In the genomic region with DNA sequence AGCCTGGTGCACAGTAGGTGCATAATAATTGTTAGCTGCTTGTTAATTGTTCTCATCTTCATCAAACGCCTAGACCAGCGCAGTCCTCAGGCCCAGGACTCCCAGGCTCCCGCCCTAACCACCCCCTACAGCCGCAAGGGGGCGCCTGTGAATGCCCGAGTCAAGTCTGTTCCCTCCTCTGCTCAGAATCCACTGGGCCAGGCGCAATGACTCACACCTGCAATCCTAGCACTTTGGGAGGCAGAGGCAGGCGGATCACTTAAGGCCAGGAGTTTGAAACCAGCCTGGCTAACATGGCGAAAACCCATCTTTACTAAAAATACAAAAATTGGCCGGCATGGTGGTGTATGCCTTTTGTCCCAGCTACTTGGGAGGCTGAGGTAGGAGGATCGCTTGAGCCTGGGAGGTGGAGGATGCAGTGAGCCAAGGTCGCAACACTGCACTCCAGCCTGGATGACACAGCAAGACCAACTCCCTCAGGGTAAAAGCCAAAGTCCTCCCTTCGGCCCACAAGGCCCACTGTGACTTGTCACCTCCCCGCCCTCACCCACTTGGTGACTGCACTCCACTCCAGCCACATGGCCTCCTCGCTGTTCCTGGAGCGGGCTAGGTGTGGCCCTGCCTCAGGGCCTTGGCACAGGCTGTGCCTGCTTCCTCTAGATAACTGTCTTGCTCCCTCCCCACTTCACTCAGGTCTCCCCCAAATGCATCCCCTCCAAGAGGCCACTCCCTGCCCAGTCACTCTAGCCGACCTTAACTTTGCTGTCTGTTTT, we compare ENCODE assay signal across 8 cellular contexts. TPM values are rescaled to one million over a fixed set of nuclear protein-coding genes. Genes with fewer than 3 reads are reported as not detected.
DNase-seq lines count a peak whose midpoint lies in the region; ATAC-seq and TF ChIP-seq lines count a peak whose summit lies in the region.

No MANE protein-coding gene starts in this region.

- H3K4me1 ChIP-seq in HAP-1: no peaks in the 10 kb centered on the region
- H3K4me1 ChIP-seq in parathyroid adenoma: no peaks in the 10 kb centered on the region
- no peaks in the 10 kb centered on the region for H3K4me1 ChIP-seq in upper lobe of right lung

- H3K27me3 Mint-ChIP-seq in activated T-cell treated with anti-CD3 and anti-CD28 coated beads, Interleukin-2, amount 50 U/mL, for 72 hours (ENCODE audit: low read depth): no peaks in the 10 kb centered on the region

- no peak overlapping the region for H3K9ac ChIP-seq in parathyroid adenoma

- in situ Hi-C loops in HAP-1 (cut with MboI; ENCODE audit: low sequenced_read_pairs): no loop called here

- H3K27ac Mint-ChIP-seq in activated T-cell treated with anti-CD3 and anti-CD28 coated beads, Interleukin-2, amount 50 U/mL, for 72 hours: no peak overlapping the region

- H3K27ac ChIP-seq in parathyroid adenoma (no peak overlapping the region), upper lobe of right lung (no peak overlapping the region)

- H3K79me2 ChIP-seq in parathyroid adenoma: no peaks in the 10 kb centered on the region

- peaks cover 0 to 3% of the 10 kb centered on the region in 2 donors for H3K36me3 Mint-ChIP-seq in activated T-cell treated with anti-CD3 and anti-CD28 coated beads, Interleukin-2, amount 50 U/mL, for 72 hours (ENCODE audit: insufficient read depth in 2 of 2)

- peak; percentile 69 to 79 for ATAC-seq in activated T-cell treated with anti-CD3 and anti-CD28 coated beads, Interleukin-2, amount 50 U/mL, for 72 hours (replicated peaks in 1 of 2)
- ATAC-seq in upper lobe of right lung (peak; percentile 78), GM18502 (IDR thresholded peaks at IDR 0.05; ENCODE audit: poor library complexity, unreplicated experiment) (no peak)

- H2AFZ ChIP-seq in parathyroid adenoma: no peak overlapping the region

- H3K4me3 ChIP-seq in HAP-1 (no peak overlapping the region), parathyroid adenoma (ENCODE audit: low read depth, low read length) (no peak overlapping the region), upper lobe of right lung (no peak overlapping the region)

- H3K4me1 Mint-ChIP-seq in activated T-cell treated with anti-CD3 and anti-CD28 coated beads, Interleukin-2, amount 50 U/mL, for 72 hours (ENCODE audit: low read depth): no peaks in the 10 kb centered on the region

- intact Hi-C loops in upper lobe of right lung (cut with DNase I): no loop called here

- no peak overlapping the region for H3K4me3 Mint-ChIP-seq in activated T-cell treated with anti-CD3 and anti-CD28 coated beads, Interleukin-2, amount 50 U/mL, for 72 hours

- DNase-seq in AG09319 (ENCODE audit: extremely low read depth, low read depth): peak; percentile 29
- DNase-seq in HAP-1 (ENCODE audit: low spot score in 2 of 2): peak; percentile 57 to 88
- peak; percentile 90 for DNase-seq in RKO (ENCODE audit: low spot score)
- peak; percentile 72 to 77 for DNase-seq in activated T-cell treated with anti-CD3 and anti-CD28 coated beads, Interleukin-2, amount 50 U/mL, for 72 hours
- DNase-seq in fibroblast of the conjunctiva (ENCODE audit: low read depth): peak; percentile 75
- peak; percentile 82 for DNase-seq in upper lobe of right lung

- TF ChIP-seq CTCF in AG09319 (IDR thresholded peaks at IDR 0.05; ENCODE audit: low read depth, low read length) (peak; percentile 67), parathyroid adenoma (IDR thresholded peaks at IDR 0.05) (peak; percentile 60), upper lobe of right lung (IDR thresholded peaks at IDR 0.05) (peak; percentile 63)

- peaks cover 7% of the 10 kb centered on the region for H3K36me3 ChIP-seq in HAP-1 (replicated peaks)
- no peaks in the 10 kb centered on the region for H3K36me3 ChIP-seq in parathyroid adenoma (ENCODE audit: control insufficient read depth, insufficient read depth, low read length)
- H3K36me3 ChIP-seq in upper lobe of right lung: peaks cover 13% of the 10 kb centered on the region

- H3K9me3 ChIP-seq in HAP-1: no peaks in the 10 kb centered on the region
- H3K9me3 ChIP-seq in parathyroid adenoma (ENCODE audit: control insufficient read depth, low read length): no peaks in the 10 kb centered on the region
- H3K9me3 ChIP-seq in upper lobe of right lung: no peaks in the 10 kb centered on the region

- no peaks in the 10 kb centered on the region for H3K9me3 Mint-ChIP-seq in activated T-cell treated with anti-CD3 and anti-CD28 coated beads, Interleukin-2, amount 50 U/mL, for 72 hours

- no peaks in the 10 kb centered on the region for H3K27me3 ChIP-seq in HAP-1 (ENCODE audit: low read depth)
- no peaks in the 10 kb centered on the region for H3K27me3 ChIP-seq in parathyroid adenoma (ENCODE audit: control insufficient read depth, insufficient read depth, low read length)
- H3K27me3 ChIP-seq in upper lobe of right lung: no peaks in the 10 kb centered on the region

- no peak overlapping the region for H3K4me2 ChIP-seq in parathyroid adenoma (ENCODE audit: low read length)

RNA-seq across cellular contexts. Expression of gene ZNF653, which starts 9.1 kb away (rescaled TPM):
- total RNA-seq in activated T-cell treated with anti-CD3 and anti-CD28 coated beads, Interleukin-2, amount 50 U/mL, for 72 hours: 10 to 100 TPM; 10.5 to 12.3 TPM
- 10.7 TPM for total RNA-seq in upper lobe of right lung

RNA-seq across cellular contexts. Expression of gene ELAVL3, which starts 15.7 kb away (rescaled TPM):
- under 1 TPM in 1 of 2 donors, not detected in 1; 0.48 TPM for total RNA-seq in activated T-cell treated with anti-CD3 and anti-CD28 coated beads, Interleukin-2, amount 50 U/mL, for 72 hours
- not detected for total RNA-seq in upper lobe of right lung

RNA-seq across cellular contexts. Expression of gene ECSIT, which starts 32.4 kb away (rescaled TPM):
- 10 to 100 TPM; 35.7 to 44.0 TPM for total RNA-seq in activated T-cell treated with anti-CD3 and anti-CD28 coated beads, Interleukin-2, amount 50 U/mL, for 72 hours
- 44.8 TPM for total RNA-seq in upper lobe of right lung

RNA-seq across cellular contexts. Expression of gene CNN1, which starts 42.1 kb away (rescaled TPM):
- not detected for total RNA-seq in activated T-cell treated with anti-CD3 and anti-CD28 coated beads, Interleukin-2, amount 50 U/mL, for 72 hours
- total RNA-seq in upper lobe of right lung: 27.3 TPM

Comparison
In these comparisons a context has a peak if more than half of its experiments do, and no peak if none do; other contexts are left out.
1. DNase-seq: peak in every context shown above with its lines; median percentile 90 in RKO; 82 in upper lobe of right lung; 75 in fibroblast of the conjunctiva; 74 in activated T-cell treated with anti-CD3 and anti-CD28 coated beads, Interleukin-2, amount 50 U/mL, for 72 hours; 72 in HAP-1; 29 in AG09319.